Comparison of ENCODE assay signal across 26 cellular contexts in the genomic region with DNA sequence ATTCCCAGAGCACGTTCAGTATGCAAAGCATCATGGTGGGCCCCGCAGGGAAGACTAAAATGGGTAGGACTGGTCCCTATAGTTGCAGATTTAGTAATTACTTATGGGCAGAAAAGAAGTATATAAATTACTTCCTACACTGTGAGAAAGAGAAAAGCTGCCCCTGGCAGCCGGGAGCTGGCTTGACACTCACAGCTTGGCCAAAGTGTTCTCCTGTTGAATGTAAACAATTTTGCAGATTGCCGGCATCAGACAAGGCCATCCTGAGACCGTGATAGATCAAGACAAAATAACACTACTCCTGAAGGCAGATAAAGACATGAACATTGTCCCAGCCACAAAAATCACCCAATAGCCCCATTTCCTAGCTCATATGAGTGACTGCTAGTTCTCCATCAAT.
"Had no signal": no experiment of that assay in that cellular context is flagged by ENCODE, and none has a peak within 500 bp of the region (broad histone marks: within the 10 kb centered on the region; RNA-seq: fewer than 3 reads in every experiment).

No MANE protein-coding gene starts in this region.

- H3K27me3 ChIP-seq: cardiac muscle cell, gastrocnemius medialis, neural progenitor cell, suprapubic skin, thyroid gland, upper lobe of left lung had no signal

- H3K4me3 Mint-ChIP-seq: central memory CD8-positive, alpha-beta T cell; memory B cell; naive B cell; natural killer cell treated with Interleukin-12 subunit alpha and Interleukin-12 subunit beta and Interleukin-15 and Interleukin-18, amount 100 ng/mL, for 72 hours; neural progenitor cell; stimulated activated effector memory CD8-positive, alpha-beta T cell treated with anti-CD3 and anti-CD28 coated beads, Interleukin-12 subunit alpha, Interleukin-12 subunit beta, amount 100 ng/mL, for 72 hours had no signal

- H3K36me3 Mint-ChIP-seq: naive B cell; natural killer cell treated with Interleukin-12 subunit alpha and Interleukin-12 subunit beta and Interleukin-15 and Interleukin-18, amount 100 ng/mL, for 72 hours; stimulated activated effector memory CD8-positive, alpha-beta T cell treated with anti-CD3 and anti-CD28 coated beads, Interleukin-12 subunit alpha, Interleukin-12 subunit beta, amount 100 ng/mL, for 72 hours had no signal

- H3K27ac Mint-ChIP-seq: memory B cell; natural killer cell treated with Interleukin-12 subunit alpha and Interleukin-12 subunit beta and Interleukin-15 and Interleukin-18, amount 100 ng/mL, for 72 hours; neural progenitor cell; stimulated activated effector memory CD8-positive, alpha-beta T cell treated with anti-CD3 and anti-CD28 coated beads, Interleukin-12 subunit alpha, Interleukin-12 subunit beta, amount 100 ng/mL, for 72 hours had no signal

- H3K9me3 ChIP-seq: gastrocnemius medialis, mucosa of descending colon, suprapubic skin, thyroid gland, upper lobe of left lung had no signal

- H3K27me3 Mint-ChIP-seq: central memory CD8-positive, alpha-beta T cell; memory B cell; natural killer cell treated with Interleukin-12 subunit alpha and Interleukin-12 subunit beta and Interleukin-15 and Interleukin-18, amount 100 ng/mL, for 72 hours had no signal

- H3K4me1 Mint-ChIP-seq: naive B cell had no signal

- H3K27ac ChIP-seq: cardiac muscle cell, coronary artery, gastrocnemius medialis, neural progenitor cell, suprapubic skin, thyroid gland, upper lobe of left lung had no signal

- DNase-seq: dermis blood vessel endothelial cell; effector memory CD4-positive, alpha-beta T cell; erythroblast; gastrocnemius medialis; head of caudate nucleus; kidney; mucosa of descending colon; naive B cell; nucleus accumbens; posterior cingulate gyrus; stimulated activated CD4-positive, alpha-beta T cell treated with anti-CD3 and anti-CD28 coated beads, Interleukin-2, amount 100 ng/mL, for 24 hours; stimulated activated CD4-positive, alpha-beta T cell treated with anti-CD3 and anti-CD28 coated beads, Interleukin-4, amount 100 ng/mL, for 24 hours; stimulated activated naive CD4-positive, alpha-beta T cell treated with Interleukin-2 at 50 U/mL for 16 hours; thyroid gland; upper lobe of left lung had no signal

- ATAC-seq: gastrocnemius medialis; left lobe of liver; mucosa of descending colon; natural killer cell treated with Interleukin-12 subunit alpha and Interleukin-12 subunit beta and Interleukin-15 and Interleukin-18, amount 100 ng/mL, for 72 hours; sciatic nerve; stimulated activated effector memory CD8-positive, alpha-beta T cell treated with anti-CD3 and anti-CD28 coated beads, Interleukin-12 subunit alpha, Interleukin-12 subunit beta, amount 100 ng/mL, for 72 hours had no signal

- H3K36me3 ChIP-seq: cardiac muscle cell, gastrocnemius medialis, neural progenitor cell, suprapubic skin, thyroid gland, upper lobe of left lung had no signal

- H3K9me3 Mint-ChIP-seq: central memory CD8-positive, alpha-beta T cell; natural killer cell treated with Interleukin-12 subunit alpha and Interleukin-12 subunit beta and Interleukin-15 and Interleukin-18, amount 100 ng/mL, for 72 hours; stimulated activated effector memory CD8-positive, alpha-beta T cell treated with anti-CD3 and anti-CD28 coated beads, Interleukin-12 subunit alpha, Interleukin-12 subunit beta, amount 100 ng/mL, for 72 hours had no signal

- H3K4me3 ChIP-seq: cardiac muscle cell, coronary artery, gastrocnemius medialis, lung, mucosa of descending colon, neural progenitor cell, suprapubic skin, thyroid gland, upper lobe of left lung had no signal

- H3K4me1 ChIP-seq: gastrocnemius medialis, neural progenitor cell, thyroid gland, upper lobe of left lung had no signal
